Comparison of ENCODE assay signal across 1 cellular context in genomic region chr1:228082975-228083870, GRCh38.
TF ChIP-seq lines count a peak whose summit lies in the region.

No MANE protein-coding gene starts in this region.

TF ChIP-seq in HepG2, 621 proteins besides CTCF, POLR2A, EP300 and RAD21 (continued from another document and continues in another):
- TF ChIP-seq ZNF318 (CRISPR knock-in tag; IDR thresholded peaks at IDR 0.05) (no peak), ZFY (CRISPR knock-in tag; IDR thresholded peaks at IDR 0.05) (peak; percentile 73), NFKBIZ (CRISPR knock-in tag; IDR thresholded peaks at IDR 0.05) (no peak), RBAK (CRISPR knock-in tag; IDR thresholded peaks at IDR 0.05) (no peak), THAP8 (CRISPR knock-in tag; IDR thresholded peaks at IDR 0.05; ENCODE audit: borderline replicate concordance) (no peak), ZSCAN29 (CRISPR knock-in tag; conservative IDR thresholded peaks at IDR 0.05) (no peak), ESRRA (CRISPR knock-in tag; IDR thresholded peaks at IDR 0.05; ENCODE audit: low read depth) (no peak), HOXA9 (CRISPR knock-in tag; IDR thresholded peaks at IDR 0.05; ENCODE audit: borderline replicate concordance) (no peak), ELF4 (CRISPR knock-in tag; IDR thresholded peaks at IDR 0.05; ENCODE audit: borderline replicate concordance) (no peak), ZNF619 (CRISPR knock-in tag; IDR thresholded peaks at IDR 0.05) (no peak), RCOR2 (CRISPR knock-in tag; IDR thresholded peaks at IDR 0.05) (no peak), NCOA1 (CRISPR knock-in tag; IDR thresholded peaks at IDR 0.05) (no peak), ZNF792 (CRISPR knock-in tag; IDR thresholded peaks at IDR 0.05) (no peak), ZBTB33 (CRISPR knock-in tag; IDR thresholded peaks at IDR 0.05) (no peak), ZFX (CRISPR knock-in tag; IDR thresholded peaks at IDR 0.05; ENCODE audit: low read depth) (peak; percentile 65), ZMYM2 (CRISPR knock-in tag; IDR thresholded peaks at IDR 0.05) (no peak), DMAP1 (CRISPR knock-in tag; IDR thresholded peaks at IDR 0.05) (0 out of 2 replicates have a peak, but pooled peaks have one; percentile 5), SMAD3 (CRISPR knock-in tag; IDR thresholded peaks at IDR 0.05) (no peak), ASH2L (IDR thresholded peaks at IDR 0.05; ENCODE audit: insufficient read length, low read depth, low read length) (peak; percentile 4), MAFK (conservative IDR thresholded peaks at IDR 0.05 in 1 of 2, IDR thresholded peaks at IDR 0.05 in 1 of 2; ENCODE audit: low read length in 2 of 2) (no peak), NCOR1 (IDR thresholded peaks at IDR 0.05; ENCODE audit: borderline replicate concordance, low read length) (no peak), SNRNP70 (IDR thresholded peaks at IDR 0.05; ENCODE audit: low read depth, low read length) (no peak), SYNCRIP (IDR thresholded peaks at IDR 0.05; ENCODE audit: insufficient read depth, low read depth, low read length) (no peak), CREM (IDR thresholded peaks at IDR 0.05) (0 out of 2 replicates have a peak, but pooled peaks have one; percentile 20), CREM (CRISPR knock-in tag; IDR thresholded peaks at IDR 0.05) (no peak), ZNF331 (CRISPR knock-in tag; IDR thresholded peaks at IDR 0.05) (no peak), KAT7 (CRISPR knock-in tag; IDR thresholded peaks at IDR 0.05; ENCODE audit: borderline replicate concordance) (no peak; the same call in 1 of the 2 replicates), ZNF138 (CRISPR knock-in tag; IDR thresholded peaks at IDR 0.05; ENCODE audit: low read depth) (0 out of 2 replicates have a peak, but pooled peaks have one; percentile 48), TERF1 (CRISPR knock-in tag; IDR thresholded peaks at IDR 0.05) (0 out of 2 replicates have a peak, but pooled peaks have one; percentile 20), RNF2 (conservative IDR thresholded peaks at IDR 0.05; ENCODE audit: low read depth) (no peak), ZNF720 (CRISPR knock-in tag; IDR thresholded peaks at IDR 0.05) (no peak), ZFP37 (CRISPR knock-in tag; IDR thresholded peaks at IDR 0.05; ENCODE audit: borderline replicate concordance) (no peak), SIN3A (IDR thresholded peaks at IDR 0.05; ENCODE audit: borderline replicate concordance, low read depth, low read length) (no peak), ZNF468 (CRISPR knock-in tag; IDR thresholded peaks at IDR 0.05) (no peak), ZNF101 (CRISPR knock-in tag; IDR thresholded peaks at IDR 0.05; ENCODE audit: borderline replicate concordance, low read depth) (no peak), TBP (CRISPR knock-in tag; IDR thresholded peaks at IDR 0.05) (no peak)
- TF ChIP-seq, protein P1, sequence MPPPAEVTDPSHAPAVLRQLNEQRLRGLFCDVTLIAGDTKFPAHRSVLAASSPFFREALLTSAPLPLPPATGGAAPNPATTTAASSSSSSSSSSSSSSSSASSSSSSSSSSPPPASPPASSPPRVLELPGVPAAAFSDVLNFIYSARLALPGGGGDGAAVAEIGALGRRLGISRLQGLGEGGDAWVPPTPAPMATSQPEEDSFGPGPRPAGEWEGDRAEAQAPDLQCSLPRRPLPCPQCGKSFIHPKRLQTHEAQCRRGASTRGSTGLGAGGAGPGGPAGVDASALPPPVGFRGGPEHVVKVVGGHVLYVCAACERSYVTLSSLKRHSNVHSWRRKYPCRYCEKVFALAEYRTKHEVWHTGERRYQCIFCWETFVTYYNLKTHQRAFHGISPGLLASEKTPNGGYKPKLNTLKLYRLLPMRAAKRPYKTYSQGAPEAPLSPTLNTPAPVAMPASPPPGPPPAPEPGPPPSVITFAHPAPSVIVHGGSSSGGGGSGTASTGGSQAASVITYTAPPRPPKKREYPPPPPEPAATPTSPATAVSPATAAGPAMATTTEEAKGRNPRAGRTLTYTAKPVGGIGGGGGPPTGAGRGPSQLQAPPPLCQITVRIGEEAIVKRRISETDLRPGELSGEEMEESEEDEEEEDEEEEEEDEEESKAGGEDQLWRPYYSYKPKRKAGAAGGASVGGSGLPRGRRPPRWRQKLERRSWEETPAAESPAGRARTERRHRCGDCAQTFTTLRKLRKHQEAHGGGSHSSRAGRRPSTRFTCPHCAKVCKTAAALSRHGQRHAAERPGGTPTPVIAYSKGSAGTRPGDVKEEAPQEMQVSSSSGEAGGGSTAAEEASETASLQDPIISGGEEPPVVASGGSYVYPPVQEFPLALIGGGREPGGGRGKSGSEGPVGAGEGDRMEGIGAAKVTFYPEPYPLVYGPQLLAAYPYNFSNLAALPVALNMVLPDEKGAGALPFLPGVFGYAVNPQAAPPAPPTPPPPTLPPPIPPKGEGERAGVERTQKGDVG (CRISPR knock-in tag; IDR thresholded peaks at IDR 0.05; ENCODE audit: borderline replicate concordance): no peak
- TF ChIP-seq, protein P2, sequence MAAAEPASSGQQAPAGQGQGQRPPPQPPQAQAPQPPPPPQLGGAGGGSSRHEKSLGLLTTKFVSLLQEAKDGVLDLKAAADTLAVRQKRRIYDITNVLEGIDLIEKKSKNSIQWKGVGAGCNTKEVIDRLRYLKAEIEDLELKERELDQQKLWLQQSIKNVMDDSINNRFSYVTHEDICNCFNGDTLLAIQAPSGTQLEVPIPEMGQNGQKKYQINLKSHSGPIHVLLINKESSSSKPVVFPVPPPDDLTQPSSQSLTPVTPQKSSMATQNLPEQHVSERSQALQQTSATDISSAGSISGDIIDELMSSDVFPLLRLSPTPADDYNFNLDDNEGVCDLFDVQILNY (CRISPR knock-in tag; conservative IDR thresholded peaks at IDR 0.05): no peak
- TF ChIP-seq, protein P3, sequence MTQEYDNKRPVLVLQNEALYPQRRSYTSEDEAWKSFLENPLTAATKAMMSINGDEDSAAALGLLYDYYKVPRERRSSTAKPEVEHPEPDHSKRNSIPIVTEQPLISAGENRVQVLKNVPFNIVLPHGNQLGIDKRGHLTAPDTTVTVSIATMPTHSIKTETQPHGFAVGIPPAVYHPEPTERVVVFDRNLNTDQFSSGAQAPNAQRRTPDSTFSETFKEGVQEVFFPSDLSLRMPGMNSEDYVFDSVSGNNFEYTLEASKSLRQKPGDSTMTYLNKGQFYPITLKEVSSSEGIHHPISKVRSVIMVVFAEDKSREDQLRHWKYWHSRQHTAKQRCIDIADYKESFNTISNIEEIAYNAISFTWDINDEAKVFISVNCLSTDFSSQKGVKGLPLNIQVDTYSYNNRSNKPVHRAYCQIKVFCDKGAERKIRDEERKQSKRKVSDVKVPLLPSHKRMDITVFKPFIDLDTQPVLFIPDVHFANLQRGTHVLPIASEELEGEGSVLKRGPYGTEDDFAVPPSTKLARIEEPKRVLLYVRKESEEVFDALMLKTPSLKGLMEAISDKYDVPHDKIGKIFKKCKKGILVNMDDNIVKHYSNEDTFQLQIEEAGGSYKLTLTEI (CRISPR knock-in tag; conservative IDR thresholded peaks at IDR 0.05): no peak
- TF ChIP-seq, protein P4, sequence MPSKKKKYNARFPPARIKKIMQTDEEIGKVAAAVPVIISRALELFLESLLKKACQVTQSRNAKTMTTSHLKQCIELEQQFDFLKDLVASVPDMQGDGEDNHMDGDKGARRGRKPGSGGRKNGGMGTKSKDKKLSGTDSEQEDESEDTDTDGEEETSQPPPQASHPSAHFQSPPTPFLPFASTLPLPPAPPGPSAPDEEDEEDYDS (CRISPR knock-in tag; IDR thresholded peaks at IDR 0.05): peak; percentile 69; the same call in 1 of the 2 replicates
- TF ChIP-seq, protein P5, sequence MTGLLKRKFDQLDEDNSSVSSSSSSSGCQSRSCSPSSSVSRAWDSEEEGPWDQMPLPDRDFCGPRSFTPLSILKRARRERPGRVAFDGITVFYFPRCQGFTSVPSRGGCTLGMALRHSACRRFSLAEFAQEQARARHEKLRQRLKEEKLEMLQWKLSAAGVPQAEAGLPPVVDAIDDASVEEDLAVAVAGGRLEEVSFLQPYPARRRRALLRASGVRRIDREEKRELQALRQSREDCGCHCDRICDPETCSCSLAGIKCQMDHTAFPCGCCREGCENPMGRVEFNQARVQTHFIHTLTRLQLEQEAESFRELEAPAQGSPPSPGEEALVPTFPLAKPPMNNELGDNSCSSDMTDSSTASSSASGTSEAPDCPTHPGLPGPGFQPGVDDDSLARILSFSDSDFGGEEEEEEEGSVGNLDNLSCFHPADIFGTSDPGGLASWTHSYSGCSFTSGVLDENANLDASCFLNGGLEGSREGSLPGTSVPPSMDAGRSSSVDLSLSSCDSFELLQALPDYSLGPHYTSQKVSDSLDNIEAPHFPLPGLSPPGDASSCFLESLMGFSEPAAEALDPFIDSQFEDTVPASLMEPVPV (CRISPR knock-in tag; IDR thresholded peaks at IDR 0.05): peak; percentile 50; the same call in 1 of the 2 replicates
- TF ChIP-seq, protein P6, sequence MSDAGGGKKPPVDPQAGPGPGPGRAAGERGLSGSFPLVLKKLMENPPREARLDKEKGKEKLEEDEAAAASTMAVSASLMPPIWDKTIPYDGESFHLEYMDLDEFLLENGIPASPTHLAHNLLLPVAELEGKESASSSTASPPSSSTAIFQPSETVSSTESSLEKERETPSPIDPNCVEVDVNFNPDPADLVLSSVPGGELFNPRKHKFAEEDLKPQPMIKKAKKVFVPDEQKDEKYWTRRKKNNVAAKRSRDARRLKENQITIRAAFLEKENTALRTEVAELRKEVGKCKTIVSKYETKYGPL (CRISPR knock-in tag; IDR thresholded peaks at IDR 0.05): no peak
